In genomic region chr3:152328841-152329240, GRCh38 we compare ENCODE assay signal across 8 cellular contexts.
DNase-seq lines count a peak whose midpoint lies in the region; ATAC-seq, FAIRE-seq and TF ChIP-seq lines count a peak whose summit lies in the region.

No MANE protein-coding gene starts in this region.

- DNase-seq in CD8-positive, alpha-beta memory T cell = no peak
- DNase-seq in OCI-LY7 (ENCODE audit: low spot score) = no peak
- no peak for DNase-seq in endothelial cell (ENCODE audit: low spot score)
- DNase-seq in SKM-1 (lab: John Stamatoyannopoulos, UW; ENCODE audit: unreplicated experiment) = no peak
- no peak for DNase-seq in MM.1S
- no peak for DNase-seq in D721Med (ENCODE audit: insufficient read length, low spot score)

- no peak overlapping the region for H3K9ac ChIP-seq in MM.1S (ENCODE audit: low read length)

- no peaks in the 10 kb centered on the region for H3K27me3 ChIP-seq in CD8-positive, alpha-beta memory T cell (ENCODE audit: insufficient read depth, low read length, poor library complexity, severe bottlenecking)
- no peaks in the 10 kb centered on the region for H3K27me3 ChIP-seq in neutrophil
- H3K27me3 ChIP-seq in MM.1S (replicated peaks; ENCODE audit: insufficient read depth, low read length) = no peaks in the 10 kb centered on the region

- FAIRE-seq in D721Med (lab: Jason Lieb, UNC) = no peak

- peaks cover 17% of the 10 kb centered on the region for H4K20me1 ChIP-seq in OCI-LY7 (ENCODE audit: insufficient read depth, low read length)
- no peaks in the 10 kb centered on the region for H4K20me1 ChIP-seq in MM.1S (ENCODE audit: insufficient read depth, low read length)

- no peaks in the 10 kb centered on the region for H3K9me3 Mint-ChIP-seq in CD8-positive, alpha-beta memory T cell
- no peaks in the 10 kb centered on the region for H3K9me3 Mint-ChIP-seq in endothelial cell (ENCODE audit: unreplicated experiment)

- H3K9me3 ChIP-seq in CD8-positive, alpha-beta memory T cell (ENCODE audit: low read length) = no peaks in the 10 kb centered on the region
- H3K9me3 ChIP-seq in OCI-LY7 (ENCODE audit: low read length) (peaks cover 8% of the 10 kb centered on the region; the same call in 1 of the 2 replicates), neutrophil (no peaks in the 10 kb centered on the region), MM.1S (replicated peaks; ENCODE audit: insufficient read depth, low read length) (no peaks in the 10 kb centered on the region)

- TF ChIP-seq CTCF in OCI-LY7 (conservative IDR thresholded peaks at IDR 0.05; ENCODE audit: low read length) = no peak
- TF ChIP-seq CTCF in endothelial cell (IDR thresholded peaks at IDR 0.05; ENCODE audit: unreplicated experiment) = no peak
- no peak for TF ChIP-seq CTCF in neutrophil (IDR thresholded peaks at IDR 0.05)
- no peak for TF ChIP-seq CTCF in MM.1S (IDR thresholded peaks at IDR 0.05; ENCODE audit: low read length)
- TF ChIP-seq CTCF in D721Med (IDR thresholded peaks at IDR 0.05; ENCODE audit: insufficient read depth, missing control alignments) = no peak

- peak overlapping the region; percentile 29 for H3K4me3 ChIP-seq in CD8-positive, alpha-beta memory T cell (ENCODE audit: low read length)
- no peak overlapping the region for H3K4me3 ChIP-seq in OCI-LY7 (ENCODE audit: low read depth, low read length, poor library complexity, severe bottlenecking)
- H3K4me3 ChIP-seq in neutrophil (ENCODE audit: low read depth in 1 of 2, low read length in 1 of 2) = no peak overlapping the region
- no peak overlapping the region for H3K4me3 ChIP-seq in MM.1S (ENCODE audit: low read length)

- no peak overlapping the region for H2AFZ ChIP-seq in OCI-LY7 (ENCODE audit: low read length)
- no peak overlapping the region for H2AFZ ChIP-seq in MM.1S (ENCODE audit: low read length)

- H3K4me2 ChIP-seq in OCI-LY7 (ENCODE audit: low read length) (no peak overlapping the region), MM.1S (ENCODE audit: low read depth, low read length) (no peak overlapping the region)

- H3K4me1 Mint-ChIP-seq in CD8-positive, alpha-beta memory T cell = peaks cover 80 to 95% (median 95%) of the 10 kb centered on the region in 3 donors
- peaks cover 24% of the 10 kb centered on the region for H3K4me1 Mint-ChIP-seq in endothelial cell (ENCODE audit: unreplicated experiment)

- peaks cover 13 to 49% (median 13%) of the 10 kb centered on the region in 3 donors for H3K36me3 Mint-ChIP-seq in CD8-positive, alpha-beta memory T cell
- H3K36me3 Mint-ChIP-seq in endothelial cell (ENCODE audit: low read depth, unreplicated experiment) = peaks cover 8% of the 10 kb centered on the region

- CTCF ChIA-PET in CD8-positive, alpha-beta memory T cell (lab: Charles Lee) = no interaction called here
- CTCF ChIA-PET in OCI-LY7 (lab: Charles Lee; ENCODE audit: unreplicated experiment) = no interaction called here

- peak overlapping the region in 6 of 8 donors; percentile 38 to 78 (median 58) for H3K27ac Mint-ChIP-seq in CD8-positive, alpha-beta memory T cell
- H3K27ac Mint-ChIP-seq in endothelial cell (ENCODE audit: unreplicated experiment) = peak overlapping the region; percentile 84

- peaks cover 85% of the 10 kb centered on the region for H3K4me1 ChIP-seq in CD8-positive, alpha-beta memory T cell (ENCODE audit: insufficient read depth, low read length)
- peaks cover 1% of the 10 kb centered on the region for H3K4me1 ChIP-seq in OCI-LY7 (ENCODE audit: insufficient read depth, low read length, poor library complexity, severe bottlenecking)
- H3K4me1 ChIP-seq in neutrophil (ENCODE audit: control insufficient read depth in 1 of 2, insufficient read depth in 1 of 2, low read depth in 1 of 2, low read length in 1 of 2) = peaks cover 18 to 36% of the 10 kb centered on the region in 2 experiments
- peaks cover 67% of the 10 kb centered on the region for H3K4me1 ChIP-seq in MM.1S (ENCODE audit: low read length)

- H3K9me2 ChIP-seq in OCI-LY7 (ENCODE audit: insufficient read depth, low read length) = no peaks in the 10 kb centered on the region
- no peaks in the 10 kb centered on the region for H3K9me2 ChIP-seq in MM.1S (replicated peaks; ENCODE audit: insufficient read depth, low read length)

- peak overlapping the region in 3 of 7 donors; percentile 4 to 30 (median 9) for H3K4me3 Mint-ChIP-seq in CD8-positive, alpha-beta memory T cell
- no peak overlapping the region for H3K4me3 Mint-ChIP-seq in endothelial cell (ENCODE audit: unreplicated experiment)

- TSS peak; percentile 14 for BruUV-seq in OCI-LY7 (replicated peaks; lab: Mats Ljungman, UMichigan)

- H3K27me3 Mint-ChIP-seq in CD8-positive, alpha-beta memory T cell = peaks cover 0 to 3% of the 10 kb centered on the region in 2 donors
- H3K27me3 Mint-ChIP-seq in endothelial cell (ENCODE audit: unreplicated experiment) = no peaks in the 10 kb centered on the region

- H3K36me3 ChIP-seq in CD8-positive, alpha-beta memory T cell (ENCODE audit: insufficient read depth, low read length) = no peaks in the 10 kb centered on the region
- H3K36me3 ChIP-seq in OCI-LY7 (ENCODE audit: insufficient read depth, low read length) (peaks cover 56% of the 10 kb centered on the region), neutrophil (no peaks in the 10 kb centered on the region), MM.1S (replicated peaks; ENCODE audit: insufficient read depth, low read length) (0 out of 2 replicates have a peak, but pooled peaks cover 5% of the 10 kb centered on the region)

- no peak for ATAC-seq in GM21360 (IDR thresholded peaks at IDR 0.05; ENCODE audit: unreplicated experiment)

- H3F3A ChIP-seq in MM.1S (ENCODE audit: insufficient read depth, low read length) = peaks cover 47% of the 10 kb centered on the region

- intact Hi-C loops in OCI-LY7 (cut with micrococcal nuclease; ENCODE audit: unreplicated experiment) = no loop called here

- H3K27ac ChIP-seq in CD8-positive, alpha-beta memory T cell (ENCODE audit: low read depth, low read length) = no peak overlapping the region
- H3K27ac ChIP-seq in OCI-LY7 (ENCODE audit: low read depth, low read length, poor library complexity, severe bottlenecking) = no peak overlapping the region
- peak overlapping the region; percentile 50 for H3K27ac ChIP-seq in neutrophil
- no peak overlapping the region for H3K27ac ChIP-seq in MM.1S (ENCODE audit: low read length)

- POLR2A ChIA-PET in CD8-positive, alpha-beta memory T cell (lab: Charles Lee) = no interaction called here
- POLR2A ChIA-PET in OCI-LY7 (lab: Charles Lee) = interaction anchor here (0.6 to 1.3 kb wide), 6 partner anchors 9 to 102 kb away, joined by 3 to 7 read pairs (median 3); no protein-coding TSS in a partner anchor

- peaks cover 98% of the 10 kb centered on the region for H3K79me2 ChIP-seq in OCI-LY7 (ENCODE audit: insufficient read depth, low read depth, low read length)
- H3K79me2 ChIP-seq in MM.1S (ENCODE audit: low read length) = peaks cover 92% of the 10 kb centered on the region
